ENCODE assay signal across 11 cellular contexts in the genomic region with DNA sequence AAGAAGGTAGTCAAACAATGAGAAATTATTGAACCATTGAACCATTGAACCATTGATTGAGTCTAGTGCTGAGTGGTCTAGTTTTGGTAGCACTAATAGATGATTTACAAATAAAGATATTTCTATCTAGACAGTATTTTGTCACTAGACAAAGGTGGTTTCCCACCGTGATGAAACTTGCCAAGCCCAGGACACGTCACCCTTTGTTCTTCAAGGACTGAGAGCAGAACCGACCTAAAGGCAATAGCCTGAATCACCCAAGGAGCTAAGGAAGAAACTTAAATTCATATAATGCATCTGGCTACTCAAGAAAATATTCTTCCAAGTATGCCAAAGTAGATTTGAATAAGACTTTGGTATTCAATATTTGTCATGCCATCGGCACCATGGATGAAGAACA.
"Had no signal": no experiment of that assay in that cellular context is flagged by ENCODE, and none has a peak within 500 bp of the region (broad histone marks: within the 10 kb centered on the region; RNA-seq: fewer than 3 reads in every experiment).

No MANE protein-coding gene starts in this region.

- H3K27ac ChIP-seq: adrenal gland, ovary had no signal

- H3K9me3 Mint-ChIP-seq: activated T-helper 2 cell treated with anti-CD3 and anti-CD28 coated beads, Interferon-gamma antibody, Interleukin-2, Interleukin-4, amounts not matched to agents 10 μg/mL and 5 μg/mL and 100 μg/mL, durations not matched to agents 14 hours and 24 hours and 36 hours; mesothelial cell of epicardium had no signal

- H3K36me3 Mint-ChIP-seq: mesothelial cell of epicardium had no signal

- H3K27ac Mint-ChIP-seq: activated naive CD4-positive, alpha-beta T cell treated with anti-CD3 and anti-CD28 coated beads for 36 hours; activated T-helper 2 cell treated with anti-CD3 and anti-CD28 coated beads, Interferon-gamma antibody, Interleukin-2, Interleukin-4, amounts not matched to agents 10 μg/mL and 5 μg/mL and 100 μg/mL, durations not matched to agents 14 hours and 24 hours and 36 hours had no signal

- H3K36me3 ChIP-seq: adrenal gland, esophagus muscularis mucosa, ovary had no signal

- H3K27me3 ChIP-seq: ovary had no signal

- DNase-seq: activated CD4-positive, alpha-beta T cell treated with anti-CD3 and anti-CD28 coated beads for 1 hour; activated CD4-positive, alpha-beta T cell treated with anti-CD3 and anti-CD28 coated beads, Interleukin-2, amount 50 U/mL, for 4 hours; activated naive CD4-positive, alpha-beta T cell treated with anti-CD3 and anti-CD28 coated beads for 36 hours; adrenal gland; stimulated activated CD4-positive, alpha-beta T cell treated with anti-CD3 and anti-CD28 coated beads, Interleukin-12 subunit alpha, Interleukin-12 subunit beta, amount 100 ng/mL, for 4 hours; stimulated activated CD4-positive, alpha-beta T cell treated with anti-CD3 and anti-CD28 coated beads, Interleukin-2, amount 100 ng/mL, for 24 hours; T-helper 9 cell had no signal

- H3K9me3 ChIP-seq: adrenal gland, esophagus muscularis mucosa, ovary had no signal

- H3K4me3 ChIP-seq: adrenal gland, esophagus muscularis mucosa, ovary had no signal

- H3K4me3 Mint-ChIP-seq: activated naive CD4-positive, alpha-beta T cell treated with anti-CD3 and anti-CD28 coated beads for 36 hours had no signal
